Comparison of ENCODE assay signal across 31 cellular contexts in genomic region chr12:126700115-126700514, GRCh38.
"Had no signal": no experiment of that assay in that cellular context is flagged by ENCODE, and none has a peak within 500 bp of the region (broad histone marks: within the 10 kb centered on the region; RNA-seq: fewer than 3 reads in every experiment).

No MANE protein-coding gene starts in this region.

- ATAC-seq: activated CD4-positive, CD25-positive, alpha-beta regulatory T cell treated with anti-CD3 and anti-CD28 coated beads, Interleukin-2, amount 50 U/mL, for 24 hours; activated CD8-positive, alpha-beta T cell treated with anti-CD3 and anti-CD28 coated beads for 36 hours; activated naive CD8-positive, alpha-beta T cell treated with anti-CD3 and anti-CD28 coated beads, Interleukin-2, amount 50 U/mL, for 24 hours; gastrocnemius medialis; T-helper 17 cell had no signal

- H3K27me3 ChIP-seq: adrenal gland, breast epithelium, cardiac muscle cell, colonic mucosa, esophagus squamous epithelium, gastrocnemius medialis had no signal

- H3K9me3 ChIP-seq: adrenal gland, breast epithelium, esophagus squamous epithelium, gastrocnemius medialis had no signal

- DNase-seq: activated B cell treated with CpG ODN at 0.5 μM for 24 hours; activated CD4-positive, alpha-beta T cell treated with anti-CD3 and anti-CD28 coated beads for 48 hours; activated CD4-positive, alpha-beta T cell treated with anti-CD3 and anti-CD28 coated beads, Interleukin-2, amount 50 U/mL, for 1 hour; activated CD4-positive, alpha-beta T cell treated with anti-CD3 and anti-CD28 coated beads, Interleukin-2, amount 50 U/mL, for 48 hours; activated CD8-positive, alpha-beta memory T cell treated with anti-CD3 and anti-CD28 coated beads for 24 hours; activated CD8-positive, alpha-beta T cell treated with anti-CD3 and anti-CD28 coated beads for 36 hours; activated effector memory CD4-positive, alpha-beta T cell treated with anti-CD3 and anti-CD28 coated beads, Interleukin-2, amount 50 U/mL, for 16 hours; activated naive CD4-positive, alpha-beta T cell treated with anti-CD3 and anti-CD28 coated beads for 36 hours; activated naive CD8-positive, alpha-beta T cell treated with anti-CD3 and anti-CD28 coated beads for 36 hours; activated naive CD8-positive, alpha-beta T cell treated with anti-CD3 and anti-CD28 coated beads, Interleukin-2, amount 50 U/mL, for 24 hours; activated T-cell treated with anti-CD3 and anti-CD28 coated beads, Interleukin-2, amount 50 U/mL, for 1 hour; activated T-cell treated with anti-CD3 and anti-CD28 coated beads, Interleukin-2, amount 50 U/mL, for 48 hours; adrenal gland; amygdala; aorta; central memory CD4-positive, alpha-beta T cell; cerebellar nuclear complex; colonic mucosa; effector CD8-positive, alpha-beta T cell; esophagus squamous epithelium; foreskin fibroblast; gastrocnemius medialis; glutamatergic neuron; T-helper 1 cell; T-helper 17 cell; T1000; WERI-Rb-1 had no signal

- H3K36me3 ChIP-seq: adrenal gland, breast epithelium, cardiac muscle cell, colonic mucosa, esophagus squamous epithelium, gastrocnemius medialis, WERI-Rb-1 had no signal

- H3K4me3 ChIP-seq: adrenal gland, breast epithelium, cardiac muscle cell, colonic mucosa, esophagus squamous epithelium, gastrocnemius medialis had no signal

- H3K27ac ChIP-seq: adrenal gland, breast epithelium, cardiac muscle cell, colonic mucosa, epithelial cell of prostate, esophagus squamous epithelium, gastrocnemius medialis, WERI-Rb-1 had no signal

- H3K4me1 ChIP-seq: adrenal gland, breast epithelium, colonic mucosa, esophagus squamous epithelium, gastrocnemius medialis had no signal
